Comparison of ENCODE assay signal across 22 cellular contexts in genomic region chr1:223512016-223512415, GRCh38.
"Had no signal": no experiment of that assay in that cellular context is flagged by ENCODE, and none has a peak within 500 bp of the region (broad histone marks: within the 10 kb centered on the region; RNA-seq: fewer than 3 reads in every experiment).

No MANE protein-coding gene starts in this region.

- H3K36me3 ChIP-seq: heart right ventricle, lower lobe of right lung, neutrophil, pancreas, right atrium auricular region, thyroid gland had no signal

- H3K4me1 ChIP-seq: heart right ventricle, lower lobe of right lung, pancreas, right atrium auricular region, thyroid gland had no signal

- H3K27me3 ChIP-seq: pancreas, right atrium auricular region, thyroid gland had no signal

- H3K27ac ChIP-seq: coronary artery, heart right ventricle, lower lobe of right lung, neutrophil, pancreas, right atrium auricular region, thyroid gland had no signal

- ATAC-seq: effector memory CD8-positive, alpha-beta T cell; heart right ventricle; left colon; left ventricle myocardium superior; lower lobe of right lung; natural killer cell; pancreas; sciatic nerve; stimulated activated naive CD8-positive, alpha-beta T cell treated with anti-CD3 and anti-CD28 coated beads, Interleukin-15, amount 100 ng/mL, for 72 hours had no signal

- DNase-seq: effector memory CD8-positive, alpha-beta T cell; foreskin fibroblast; glutamatergic neuron; heart right ventricle; hippocampal formation; left colon; left ventricle myocardium superior; lower lobe of right lung; natural killer cell; pancreas; stimulated activated CD4-positive, alpha-beta T cell treated with anti-CD3 and anti-CD28 coated beads, Interleukin-12 subunit alpha, Interleukin-12 subunit beta, amount 100 ng/mL, for 4 hours; stimulated activated CD4-positive, alpha-beta T cell treated with anti-CD3 and anti-CD28 coated beads, Interleukin-1b, Interleukin-23, amount 100 ng/mL, for 48 hours; stimulated activated CD4-positive, alpha-beta T cell treated with anti-CD3 and anti-CD28 coated beads, Interleukin-4, amount 100 ng/mL, for 1 hour; stimulated activated CD8-positive, alpha-beta memory T cell treated with anti-CD3 and anti-CD28 coated beads, Interleukin-4, amount 100 ng/mL, for 48 hours; stimulated activated naive CD4-positive, alpha-beta T cell; stimulated activated naive CD8-positive, alpha-beta T cell treated with anti-CD3 and anti-CD28 coated beads, Interleukin-15, amount 100 ng/mL, for 72 hours; thyroid gland had no signal

- H3K4me3 ChIP-seq: coronary artery, heart right ventricle, lower lobe of right lung, pancreas, right atrium auricular region, smooth muscle cell, thyroid gland had no signal

- H3K4me2 ChIP-seq: smooth muscle cell had no signal

- H3K9me3 ChIP-seq: lower lobe of right lung, neutrophil, pancreas, right atrium auricular region, thyroid gland had no signal
